ENCODE assay signal across 8 cellular contexts in the genomic region with DNA sequence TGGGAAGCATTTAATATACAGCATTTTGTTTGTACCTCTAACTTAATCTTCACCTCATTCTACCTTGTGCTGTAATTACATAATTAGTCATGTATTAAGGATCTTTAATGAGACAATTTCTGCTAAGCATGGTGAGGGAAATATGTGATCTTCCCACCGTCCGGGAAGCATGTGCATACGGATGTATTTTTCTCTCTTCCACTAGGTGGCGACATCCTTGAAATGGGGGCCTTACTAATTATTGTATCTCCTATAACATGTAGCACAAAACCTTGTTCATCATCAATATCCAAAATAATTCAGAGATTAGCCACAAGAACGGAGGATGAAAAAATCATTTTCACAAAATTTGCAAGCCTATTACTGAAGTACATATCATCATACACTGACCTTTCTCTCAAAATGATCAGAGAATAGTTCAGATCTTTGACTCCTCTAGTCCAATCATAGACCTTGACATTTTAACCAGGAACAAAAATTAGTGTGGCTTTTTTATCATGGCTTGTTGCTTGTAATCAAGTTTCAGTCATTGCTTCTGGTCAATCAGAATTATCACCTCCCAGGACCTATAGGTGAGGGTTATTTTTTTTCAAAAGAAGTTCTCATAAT.
A peak's percentile ranks its signal among the peaks of the same experiment; 100 is the strongest.
DNase-seq lines count a peak whose midpoint lies in the region; FAIRE-seq and TF ChIP-seq lines count a peak whose summit lies in the region.

No MANE protein-coding gene starts in this region.

- no peak for TF ChIP-seq POLR2A in NB4 (IDR thresholded peaks at IDR 0.05; ENCODE audit: extremely low read depth, insufficient read length)

- H3K36me3 ChIP-seq in cardiac muscle cell (no peaks in the 10 kb centered on the region), H7 (replicated peaks; ENCODE audit: control insufficient read depth, insufficient read depth, low read length) (no peaks in the 10 kb centered on the region), kidney (ENCODE audit: control insufficient read depth in 1 of 2, insufficient read depth in 2 of 2, low read length in 2 of 2) (no peaks in the 10 kb centered on the region)

- H3K27ac ChIP-seq in cardiac muscle cell, result no peak overlapping the region
- no peak overlapping the region for H3K27ac ChIP-seq in kidney (ENCODE audit: low read depth in 2 of 2, low read length in 2 of 2)

- H3K9me3 ChIP-seq in cardiac muscle cell (ENCODE audit: low read depth), result no peaks in the 10 kb centered on the region
- H3K9me3 ChIP-seq in kidney (ENCODE audit: control insufficient read depth in 1 of 2, low read length in 2 of 2), result no peaks in the 10 kb centered on the region

- DNase-seq in cardiac muscle cell (ENCODE audit: low read depth in 1 of 2, low spot score in 1 of 2) (peak; percentile 53 to 56), cardiac septum (ENCODE audit: low spot score) (no peak), H7 (peak; percentile 6), NB4 (ENCODE audit: low read depth) (peak; percentile 55), amniotic stem cell (lab: John Stamatoyannopoulos, UW) (peak; percentile 39), kidney (no peak), urothelium cell line (ENCODE audit: low spot score) (peak; percentile 28), HPDE6-E6E7 (ENCODE audit: extremely low spot score) (no peak)

- TF ChIP-seq CTCF in cardiac muscle cell (IDR thresholded peaks at IDR 0.05; ENCODE audit: low read depth, low read length) (peak; percentile 76), NB4 (IDR thresholded peaks at IDR 0.05; ENCODE audit: low read depth, low read length) (peak; percentile 53), kidney (IDR thresholded peaks at IDR 0.05; ENCODE audit: borderline replicate concordance, extremely low read depth, insufficient read depth) (peak; percentile 75)

- H3K4me3 ChIP-seq in cardiac muscle cell (no peak overlapping the region), H7 (ENCODE audit: insufficient read depth, low read depth, low read length) (no peak overlapping the region), NB4 (ENCODE audit: low read depth, low read length) (no peak overlapping the region), kidney (ENCODE audit: low read length in 2 of 2) (no peak overlapping the region)

- intact Hi-C loops in cardiac septum (cut with DNase I) (loop anchor here (10.0 kb wide), 1 partner anchor 246 kb away; no protein-coding TSS in a partner anchor), kidney (cut with DNase I) (no loop called here)

- H3K4me1 ChIP-seq in cardiac muscle cell (ENCODE audit: low read depth) (peaks cover 1% of the 10 kb centered on the region), kidney (ENCODE audit: control insufficient read depth in 1 of 2, insufficient read depth in 1 of 2, low read depth in 1 of 2, low read length in 2 of 2) (no peaks in the 10 kb centered on the region)

- H3K27me3 ChIP-seq in cardiac muscle cell, result no peaks in the 10 kb centered on the region
- no peaks in the 10 kb centered on the region for H3K27me3 ChIP-seq in H7 (ENCODE audit: control insufficient read depth, insufficient read depth, low read length)

- FAIRE-seq in kidney (lab: Jason Lieb, UNC) (no peak), urothelium cell line (lab: Jason Lieb, UNC) (no peak)

- no peak overlapping the region for H3K9ac ChIP-seq in kidney (ENCODE audit: low read length in 2 of 2)

Comparison
In these comparisons a context has a peak if more than half of its experiments do, and no peak if none do; other contexts are left out.
1. DNase-seq: peak in cardiac muscle cell (2 of 2), H7 (single experiment), NB4 (single experiment), amniotic stem cell (single experiment) and urothelium cell line (single experiment); none in cardiac septum (single experiment), kidney (single experiment) and HPDE6-E6E7 (single experiment).
2. Peak in every context shown above with its lines, with median percentiles within 50 percentile points of each other: CTCF ChIP-seq.